Comparison of ENCODE assay signal across 23 cellular contexts in the genomic region with DNA sequence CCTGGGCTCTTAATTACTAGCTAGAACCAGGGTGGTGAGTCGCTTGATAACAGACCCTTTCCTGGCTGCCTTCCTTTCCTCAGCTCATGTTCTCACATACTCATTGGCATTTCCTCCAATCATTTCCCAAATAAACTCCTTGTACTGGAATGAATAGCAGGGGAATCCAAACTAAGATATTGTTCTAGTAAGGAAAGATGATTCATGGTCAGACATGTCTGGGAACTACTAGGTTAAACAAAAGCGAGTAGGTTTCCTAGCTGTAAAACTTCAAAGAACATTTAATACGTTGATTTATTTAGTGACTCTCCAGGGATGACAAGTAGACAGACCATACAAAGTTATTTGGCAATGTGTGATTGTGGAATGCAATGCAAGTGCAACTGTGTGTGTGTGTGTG.
DNase-seq lines count a peak whose midpoint lies in the region; ATAC-seq, FAIRE-seq and TF ChIP-seq lines count a peak whose summit lies in the region.
"Had no signal": no experiment of that assay in that cellular context is flagged by ENCODE, and none has a peak within 500 bp of the region (broad histone marks: within the 10 kb centered on the region; RNA-seq: fewer than 3 reads in every experiment).

No MANE protein-coding gene starts in this region.

- H3K9me3 ChIP-seq in A549 (no peaks in the 10 kb centered on the region), PC-3 (ENCODE audit: low read length) (no peaks in the 10 kb centered on the region), keratinocyte (ENCODE audit: control insufficient read depth, low read depth, low read length) (no peaks in the 10 kb centered on the region), GM23248 (ENCODE audit: low read depth) (no peaks in the 10 kb centered on the region)
- H3K9me3 ChIP-seq: adrenal gland; BLaER1 treated with 17β-estradiol and CSF1 and Interleukin-3, amounts not matched to agents 10 nM and 100 nM; HAP-1; right lobe of liver had no signal

- H2AFZ ChIP-seq in PC-3 (ENCODE audit: low read length) (no peak overlapping the region), keratinocyte (ENCODE audit: control insufficient read depth, low read length) (no peak overlapping the region), GM23248 (no peak overlapping the region)
- H2AFZ ChIP-seq: parathyroid adenoma had no signal

- H3K4me3 ChIP-seq in A549 (no peak overlapping the region), PC-3 (ENCODE audit: low read length) (no peak overlapping the region), keratinocyte (ENCODE audit: control insufficient read depth in 2 of 3, extremely low read depth in 1 of 3, insufficient read depth in 2 of 3, low read depth in 1 of 3, low read length in 3 of 3) (no peak overlapping the region), GM23248 (no peak overlapping the region)
- H3K4me3 ChIP-seq: adrenal gland; BLaER1 treated with 17β-estradiol and CSF1 and Interleukin-3, amounts not matched to agents 10 nM and 100 nM; cardiac muscle cell; HAP-1; right lobe of liver had no signal

- peak in 1 of 2 experiments; percentile 23; a peak in 1 of 5 replicates for TF ChIP-seq RAD21 in A549 (conservative IDR thresholded peaks at IDR 0.05 in 1 of 2, IDR thresholded peaks at IDR 0.05 in 1 of 2)

- no TSS peak for BruUV-seq in PC-3 (replicated peaks; lab: Mats Ljungman, UMichigan)

- no peaks in the 10 kb centered on the region for H3K9me1 ChIP-seq in keratinocyte (ENCODE audit: control insufficient read depth, extremely low read depth, insufficient read depth, low read length)

- in situ Hi-C loops in GM13977 (cut with MboI; ENCODE audit: low pct_unique_long_range_greater_than_20kb, low sequenced_read_pairs, unreplicated experiment): no loop called here
- in situ Hi-C loops in GM23248 (cut with MboI): no loop called here

- CTCF ChIA-PET in A549 (lab: Yijun Ruan, JAX): interaction anchor here (1.0 to 1.3 kb wide), 3 partner anchors 11 to 315 kb away, joined by 3 to 4 read pairs (median 4); no protein-coding TSS in a partner anchor
- CTCF ChIA-PET in PC-3 (lab: Charles Lee): no interaction called here

- dilution Hi-C loops in keratinocyte (cut with MboI; ENCODE audit: extremely low pct_ligation_motif_present, low sequenced_read_pairs): no loop called here

- H3K9ac ChIP-seq in PC-3 (ENCODE audit: low read length) (no peak overlapping the region), keratinocyte (ENCODE audit: control insufficient read depth, extremely low read depth, insufficient read depth, low read length) (no peak overlapping the region), GM23248 (no peak overlapping the region)
- H3K9ac ChIP-seq: BLaER1 treated with 17β-estradiol and CSF1 and Interleukin-3, amounts not matched to agents 10 nM and 100 nM; parathyroid adenoma had no signal

- peak in 1 of 2 experiments; percentile 47 for DNase-seq in A549 (ENCODE audit: low read depth in 1 of 2, low spot score in 1 of 2)
- DNase-seq in PC-3: peak; percentile 49
- DNase-seq in dermis blood vessel endothelial cell: peak; percentile 74
- no peak for DNase-seq in keratinocyte (ENCODE audit: low read depth, low spot score)
- no peak for DNase-seq in GM13977 (ENCODE audit: low spot score)
- no peak for DNase-seq in GM23248
- DNase-seq in stimulated activated CD4-positive, alpha-beta T cell treated with anti-CD3 and anti-CD28 coated beads, Interleukin-2, amount 100 ng/mL, for 24 hours: no peak
- DNase-seq in NCI-H1417 (lab: John Stamatoyannopoulos, UW): no peak
- DNase-seq: activated CD4-positive, alpha-beta T cell treated with anti-CD3 and anti-CD28 coated beads for 4 hours; activated naive CD4-positive, alpha-beta T cell; activated T-cell treated with anti-CD3 and anti-CD28 coated beads, Interleukin-2, amount 50 U/mL, for 4 hours; adrenal gland; DND-41; left ventricle myocardium superior; NCI-H1048; NCI-H187 treated with DMSO at 0.1 percent for 48 hours; NCI-H748 treated with DMSO at 0.1 percent for 48 hours; right lobe of liver had no signal

- H3K27me3 ChIP-seq in PC-3 (ENCODE audit: low read length) (peaks cover 3% of the 10 kb centered on the region; the same call in 1 of the 2 replicates), keratinocyte (ENCODE audit: control insufficient read depth, extremely low read depth, insufficient read depth, low read length) (no peaks in the 10 kb centered on the region), GM23248 (replicated peaks; ENCODE audit: insufficient read depth) (peaks cover 21% of the 10 kb centered on the region; the same call in 1 of the 2 replicates)
- H3K27me3 ChIP-seq: adrenal gland; BLaER1 treated with 17β-estradiol and CSF1 and Interleukin-3, amounts not matched to agents 10 nM and 100 nM; right lobe of liver had no signal

- H3K4me2 ChIP-seq in A549 (peak overlapping the region; percentile 33; the same call in 2 of the 3 replicates), PC-3 (ENCODE audit: low read length) (no peak overlapping the region), keratinocyte (ENCODE audit: control insufficient read depth, extremely low read depth, insufficient read depth, low read depth, low read length) (peak overlapping the region; percentile 11), GM23248 (ENCODE audit: unreplicated experiment) (no peak overlapping the region)
- H3K4me2 ChIP-seq: BLaER1 treated with 17β-estradiol and CSF1 and Interleukin-3, amounts not matched to agents 10 nM and 100 nM had no signal

- H3K79me2 ChIP-seq in PC-3 (ENCODE audit: low read length) (no peaks in the 10 kb centered on the region), keratinocyte (ENCODE audit: control insufficient read depth, insufficient read depth, low read length) (no peaks in the 10 kb centered on the region), GM23248 (ENCODE audit: insufficient read depth) (no peaks in the 10 kb centered on the region)
- H3K79me2 ChIP-seq: parathyroid adenoma had no signal

- H3K36me3 ChIP-seq in PC-3 (ENCODE audit: low read depth, low read length) (no peaks in the 10 kb centered on the region), keratinocyte (ENCODE audit: control insufficient read depth in 2 of 2, extremely low read depth in 1 of 2, insufficient read depth in 2 of 2, low read length in 2 of 2) (no peaks in the 10 kb centered on the region), GM23248 (ENCODE audit: low read depth) (no peaks in the 10 kb centered on the region)
- H3K36me3 ChIP-seq: adrenal gland; BLaER1 treated with 17β-estradiol and CSF1 and Interleukin-3, amounts not matched to agents 10 nM and 100 nM; cardiac muscle cell; HAP-1; right lobe of liver had no signal

- intact Hi-C loops in PC-3 (cut with micrococcal nuclease): no loop called here

- H3K27ac ChIP-seq in A549: peak overlapping the region; percentile 72 to 73
- peak overlapping the region; percentile 7; the same call in 1 of the 2 replicates for H3K27ac ChIP-seq in PC-3 (ENCODE audit: low read length)
- no peak overlapping the region for H3K27ac ChIP-seq in keratinocyte (ENCODE audit: control insufficient read depth, insufficient read depth, low read length)
- H3K27ac ChIP-seq in GM23248: no peak overlapping the region
- H3K27ac ChIP-seq: adrenal gland; BLaER1 treated with 17β-estradiol and CSF1 and Interleukin-3, amounts not matched to agents 10 nM and 100 nM; cardiac muscle cell; parathyroid adenoma; right lobe of liver had no signal

- no peak for TF ChIP-seq POLR2A in A549 (IDR thresholded peaks at IDR 0.05; ENCODE audit: low read length)

- FAIRE-seq in A549 (lab: Jason Lieb, UNC) (no peak), keratinocyte (lab: Jason Lieb, UNC) (no peak)
- FAIRE-seq: A204.1 had no signal

- POLR2A ChIA-PET in A549 (lab: Yijun Ruan, JAX) (no interaction called here), PC-3 (lab: Charles Lee; ENCODE audit: unreplicated experiment) (no interaction called here)

- ATAC-seq in A549 (peak; percentile 51 to 65), PC-3 (no peak)
- ATAC-seq: activated T-cell treated with anti-CD3 and anti-CD28 coated beads, Interleukin-2, amount 50 U/mL, for 4 hours; left ventricle myocardium superior; right lobe of liver had no signal

- H3K9me2 ChIP-seq in PC-3 (replicated peaks; ENCODE audit: low read length) (no peaks in the 10 kb centered on the region), GM23248 (ENCODE audit: insufficient read depth) (no peaks in the 10 kb centered on the region)

- TF ChIP-seq CTCF in A549 (IDR thresholded peaks at IDR 0.05) (no peak), PC-3 (conservative IDR thresholded peaks at IDR 0.05; ENCODE audit: low read depth, low read length) (no peak), keratinocyte (optimal IDR thresholded peaks at IDR 0.05 in 1 of 3, IDR thresholded peaks at IDR 0.05 in 1 of 3, conservative IDR thresholded peaks at IDR 0.05 in 1 of 3; ENCODE audit: extremely low read depth in 1 of 3, insufficient read depth in 2 of 3, low read length in 3 of 3) (no peak), GM13977 (IDR thresholded peaks at IDR 0.05; ENCODE audit: extremely low read depth, insufficient read depth, missing control alignments) (no peak)

- peak; percentile 36 to 45; a peak in 2 of 5 replicates for TF ChIP-seq EP300 in A549 (IDR thresholded peaks at IDR 0.05)

- peaks cover 32% of the 10 kb centered on the region for H3K4me1 ChIP-seq in A549
- no peaks in the 10 kb centered on the region for H3K4me1 ChIP-seq in PC-3 (ENCODE audit: insufficient read depth, low read length)
- H3K4me1 ChIP-seq in keratinocyte (ENCODE audit: control insufficient read depth, extremely low read depth, insufficient read depth, low read length): peaks cover 5% of the 10 kb centered on the region
- no peaks in the 10 kb centered on the region for H3K4me1 ChIP-seq in GM23248 (ENCODE audit: insufficient read depth)
- H3K4me1 ChIP-seq: adrenal gland, HAP-1, parathyroid adenoma, right lobe of liver had no signal

- H4K20me1 ChIP-seq in PC-3 (ENCODE audit: low read length): no peaks in the 10 kb centered on the region
- no peaks in the 10 kb centered on the region for H4K20me1 ChIP-seq in keratinocyte (ENCODE audit: control insufficient read depth, extremely low read depth, insufficient read depth, low read length)
- no peaks in the 10 kb centered on the region for H4K20me1 ChIP-seq in GM23248 (ENCODE audit: insufficient read depth)
- H4K20me1 ChIP-seq: BLaER1 treated with 17β-estradiol and CSF1 and Interleukin-3, amounts not matched to agents 10 nM and 100 nM had no signal

- H3F3A ChIP-seq in PC-3 (ENCODE audit: low read length, unreplicated experiment) (no peaks in the 10 kb centered on the region), GM23248 (ENCODE audit: insufficient read depth) (no peaks in the 10 kb centered on the region)

- WGBS in A549 (ENCODE audit: missing lambda C conversion rate): 30% methylated on average over 3 of the region's 3 CpGs
- WGBS in GM23248 (ENCODE audit: low coverage in 1 of 2, low lambda C conversion rate in 2 of 2, missing lambda C conversion rate in 2 of 2), 2 experiments: 0 to 1% methylated on average over 3 of the region's 3 CpGs

TF ChIP-seq in A549, 52 proteins besides CTCF, POLR2A, EP300 and RAD21 (continues in another document):
- no peak for TF ChIP-seq HOXB13 (CRISPR knock-in tag; IDR thresholded peaks at IDR 0.05; ENCODE audit: low read depth)
- TF ChIP-seq ZFP36 (IDR thresholded peaks at IDR 0.05; ENCODE audit: borderline replicate concordance, partially characterized antibody): no peak
- TF ChIP-seq JUNB (IDR thresholded peaks at IDR 0.05): peak; percentile 68; the same call in 1 of the 2 replicates

Comparison
In these comparisons a context has a peak if more than half of its experiments do, and no peak if none do; other contexts are left out.
1. DNase-seq: peak in PC-3 (single experiment) and dermis blood vessel endothelial cell (single experiment); none in keratinocyte (single experiment), GM13977 (single experiment), GM23248 (single experiment), stimulated activated CD4-positive, alpha-beta T cell treated with anti-CD3 and anti-CD28 coated beads, Interleukin-2, amount 100 ng/mL, for 24 hours (0 of 2) and NCI-H1417 (0 of 3).
2. H3K27ac ChIP-seq: peak in A549 (2 of 2) and PC-3 (single experiment); none in keratinocyte (single experiment) and GM23248 (single experiment).
3. H3K4me2 ChIP-seq: peak in A549 (single experiment) and keratinocyte (single experiment); none in PC-3 (single experiment) and GM23248 (single experiment).